Comparison of ENCODE assay signal across 13 cellular contexts in the genomic region with DNA sequence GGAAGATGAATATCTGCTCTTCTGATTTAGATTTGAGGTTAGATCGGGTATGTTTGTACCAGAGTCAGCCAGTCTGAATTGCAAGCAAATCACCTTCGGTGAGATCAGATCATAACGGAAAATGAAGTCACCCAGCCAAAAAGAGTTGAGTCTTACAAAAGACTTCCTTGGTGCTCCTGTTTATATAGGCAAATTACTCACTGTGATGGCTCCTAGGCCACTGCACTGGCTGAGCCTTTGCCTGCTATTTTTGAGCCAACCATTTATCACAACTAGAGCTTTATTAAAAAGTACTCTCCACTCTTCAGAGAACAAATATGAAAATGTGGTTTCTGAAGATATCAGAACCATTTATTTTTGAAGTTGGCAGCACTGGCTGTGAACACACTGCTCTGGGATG.
"Had no signal": no experiment of that assay in that cellular context is flagged by ENCODE, and none has a peak within 500 bp of the region (broad histone marks: within the 10 kb centered on the region; RNA-seq: fewer than 3 reads in every experiment).

No MANE protein-coding gene starts in this region.

- ATAC-seq: activated naive CD8-positive, alpha-beta T cell treated with anti-CD3 and anti-CD28 coated beads, Interleukin-2, amount 50 U/mL, for 24 hours; gastrocnemius medialis; lower lobe of right lung had no signal

- H3K4me1 ChIP-seq: gastrocnemius medialis, lower lobe of right lung had no signal

- H3K27me3 ChIP-seq: gastrocnemius medialis had no signal

- H3K4me3 ChIP-seq: gastrocnemius medialis, lower lobe of right lung, skin epidermis had no signal

- H3K9me3 ChIP-seq: gastrocnemius medialis, lower lobe of right lung had no signal

- DNase-seq: activated CD4-positive, alpha-beta memory T cell treated with anti-CD3 and anti-CD28 coated beads, Interleukin-2, amount 10 ng/mL, durations not matched to agents 7 days and 5 days; activated CD4-positive, alpha-beta T cell treated with anti-CD3 and anti-CD28 coated beads for 1 hour; activated CD8-positive, alpha-beta memory T cell treated with anti-CD3 and anti-CD28 coated beads, Interleukin-2, amount 50 U/mL, for 48 hours; activated naive CD4-positive, alpha-beta T cell treated with Interleukin-2 at 50 U/mL for 16 hours; activated naive CD8-positive, alpha-beta T cell treated with anti-CD3 and anti-CD28 coated beads, Interleukin-2, amount 50 U/mL, for 24 hours; central memory CD4-positive, alpha-beta T cell; effector memory CD4-positive, alpha-beta T cell; gastrocnemius medialis; lower lobe of right lung; retina; T1000 had no signal

- H3K36me3 ChIP-seq: gastrocnemius medialis, lower lobe of right lung had no signal

- H3K27ac ChIP-seq: epithelial cell of prostate, gastrocnemius medialis, lower lobe of right lung, skin epidermis had no signal
